ENCODE assay signal across 23 cellular contexts in the genomic region with DNA sequence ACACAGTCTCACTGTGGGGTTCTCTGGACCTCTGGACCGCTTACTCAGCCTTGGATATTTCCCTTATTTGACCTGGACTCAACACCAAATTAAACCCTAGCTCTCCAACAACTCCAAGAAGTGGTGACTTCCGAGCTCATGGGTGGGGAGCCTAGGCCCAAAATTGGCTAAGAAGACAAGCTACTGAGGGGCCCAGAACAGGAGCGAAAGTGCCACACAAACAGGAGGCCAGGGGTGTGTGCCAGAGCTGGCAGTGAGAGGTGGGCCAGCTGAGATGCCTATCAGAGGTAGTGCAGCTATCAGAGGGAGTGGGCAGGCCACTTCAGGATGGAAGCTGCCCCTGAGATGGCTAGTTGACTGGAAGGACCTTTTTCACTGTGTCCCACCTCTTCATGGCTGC.
"Had no signal": no experiment of that assay in that cellular context is flagged by ENCODE, and none has a peak within 500 bp of the region (broad histone marks: within the 10 kb centered on the region; RNA-seq: fewer than 3 reads in every experiment).

No MANE protein-coding gene starts in this region.

- H3K4me3 Mint-ChIP-seq: activated CD4-positive, alpha-beta T cell treated with anti-CD3 and anti-CD28 coated beads, Interleukin-2, amount 10 ng/mL, durations not matched to agents 24 days and 14 days; activated naive CD4-positive, alpha-beta T cell treated with anti-CD3 and anti-CD28 coated beads, Interleukin-2, amount 10 ng/mL, durations not matched to agents 7 days and 5 days; activated naive CD8-positive, alpha-beta T cell treated with anti-CD3 and anti-CD28 coated beads, Interleukin-2, amount 50 U/mL, for 24 hours; activated T-cell treated with anti-CD3 and anti-CD28 coated beads, Interleukin-2, amount 50 U/mL, for 72 hours; immature natural killer cell had no signal

- H3K4me3 ChIP-seq: cardiac muscle cell, esophagus muscularis mucosa, hepatocyte, SK-N-MC, smooth muscle cell, thyroid gland had no signal

- H3K27me3 Mint-ChIP-seq: activated naive CD4-positive, alpha-beta T cell treated with anti-CD3 and anti-CD28 coated beads, Interleukin-2, amount 10 ng/mL, durations not matched to agents 7 days and 5 days had no signal

- H3K27ac Mint-ChIP-seq: activated CD4-positive, alpha-beta T cell treated with anti-CD3 and anti-CD28 coated beads, Interleukin-2, amount 10 ng/mL, durations not matched to agents 24 days and 14 days; activated naive CD4-positive, alpha-beta T cell treated with anti-CD3 and anti-CD28 coated beads, Interleukin-2, amount 10 ng/mL, durations not matched to agents 7 days and 5 days; activated naive CD8-positive, alpha-beta T cell treated with anti-CD3 and anti-CD28 coated beads, Interleukin-2, amount 50 U/mL, for 24 hours; activated T-cell treated with anti-CD3 and anti-CD28 coated beads, Interleukin-2, amount 50 U/mL, for 72 hours; immature natural killer cell had no signal

- ATAC-seq: activated CD4-positive, CD25-positive, alpha-beta regulatory T cell treated with anti-CD3 and anti-CD28 coated beads, Interleukin-2, amount 50 U/mL, for 24 hours; activated naive CD8-positive, alpha-beta T cell treated with anti-CD3 and anti-CD28 coated beads, Interleukin-2, amount 50 U/mL, for 24 hours; activated T-cell treated with anti-CD3 and anti-CD28 coated beads, Interleukin-2, amount 50 U/mL, for 72 hours; left ventricle myocardium superior; sciatic nerve had no signal

- H3K36me3 Mint-ChIP-seq: activated naive CD4-positive, alpha-beta T cell treated with anti-CD3 and anti-CD28 coated beads, Interleukin-2, amount 10 ng/mL, durations not matched to agents 7 days and 5 days; immature natural killer cell had no signal

- H3K4me1 Mint-ChIP-seq: activated CD4-positive, alpha-beta T cell treated with anti-CD3 and anti-CD28 coated beads, Interleukin-2, amount 10 ng/mL, durations not matched to agents 24 days and 14 days; activated naive CD4-positive, alpha-beta T cell treated with anti-CD3 and anti-CD28 coated beads, Interleukin-2, amount 10 ng/mL, durations not matched to agents 7 days and 5 days; activated naive CD8-positive, alpha-beta T cell treated with anti-CD3 and anti-CD28 coated beads, Interleukin-2, amount 50 U/mL, for 24 hours; immature natural killer cell had no signal

- H3K9me3 ChIP-seq: esophagus muscularis mucosa, thyroid gland had no signal

- H3K27ac ChIP-seq: cardiac muscle cell, esophagus muscularis mucosa, hepatocyte, SK-N-MC, thyroid gland, VCaP had no signal

- H3K9me3 Mint-ChIP-seq: activated CD4-positive, alpha-beta T cell treated with anti-CD3 and anti-CD28 coated beads, Interleukin-2, amount 10 ng/mL, durations not matched to agents 24 days and 14 days; activated naive CD4-positive, alpha-beta T cell treated with anti-CD3 and anti-CD28 coated beads, Interleukin-2, amount 10 ng/mL, durations not matched to agents 7 days and 5 days; activated naive CD8-positive, alpha-beta T cell treated with anti-CD3 and anti-CD28 coated beads, Interleukin-2, amount 50 U/mL, for 24 hours; activated T-cell treated with anti-CD3 and anti-CD28 coated beads, Interleukin-2, amount 50 U/mL, for 72 hours; immature natural killer cell had no signal

- DNase-seq: activated CD4-positive, alpha-beta T cell treated with anti-CD3 and anti-CD28 coated beads, Interleukin-2, amount 10 ng/mL, durations not matched to agents 24 days and 14 days; activated effector memory CD4-positive, alpha-beta T cell treated with Interleukin-2 at 50 U/mL for 16 hours; activated naive CD8-positive, alpha-beta T cell treated with anti-CD3 and anti-CD28 coated beads, Interleukin-2, amount 50 U/mL, for 24 hours; activated T-cell treated with anti-CD3 and anti-CD28 coated beads, Interleukin-2, amount 50 U/mL, for 72 hours; dermis blood vessel endothelial cell; effector memory CD4-positive, alpha-beta T cell; glutamatergic neuron; immature natural killer cell; left ventricle myocardium superior; mammary epithelial cell; occipital lobe; stimulated activated CD4-positive, alpha-beta T cell treated with anti-CD3 and anti-CD28 coated beads, Interleukin-2, amount 100 ng/mL, for 48 hours; stimulated activated naive CD4-positive, alpha-beta T cell treated with Interleukin-2 at 50 U/mL for 16 hours; thyroid gland had no signal
